In the genomic region with DNA sequence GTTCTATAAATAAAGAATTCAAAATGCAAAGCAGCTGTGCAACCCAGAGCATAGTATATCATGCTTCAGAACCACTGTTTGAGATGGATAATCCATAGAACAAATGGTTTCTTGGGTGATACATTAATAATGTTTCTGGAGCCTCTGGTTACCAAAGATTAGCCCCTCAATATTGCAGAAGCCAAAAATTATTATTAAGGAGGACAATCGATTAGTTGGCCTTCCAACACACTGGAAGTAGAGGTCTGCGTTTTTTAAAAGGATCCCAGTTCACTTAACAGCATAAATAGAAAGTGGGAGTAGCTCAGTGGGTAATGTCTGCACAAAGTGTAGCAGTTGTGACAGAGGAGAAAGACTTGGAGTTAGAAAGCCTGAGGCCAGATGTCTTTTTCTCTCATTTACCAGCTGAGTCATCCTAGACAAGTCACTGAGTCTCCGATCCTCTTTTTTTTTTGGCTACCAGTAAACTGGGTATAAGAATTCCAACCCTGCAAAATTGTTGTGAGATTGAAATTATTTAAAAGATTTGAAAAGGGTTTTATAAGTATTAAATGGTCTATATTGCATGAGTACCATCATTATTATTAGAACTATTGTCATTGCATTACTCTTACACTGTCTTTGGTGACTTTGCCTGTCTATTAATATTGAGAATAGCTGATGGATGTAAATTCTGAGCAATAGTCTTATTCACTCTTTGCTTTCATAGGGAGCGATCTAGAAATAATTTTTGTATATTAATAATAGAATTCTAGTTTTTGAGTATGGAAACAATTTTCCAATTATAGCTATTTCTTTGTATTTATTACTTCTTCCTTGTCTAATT, we compare ENCODE assay signal across 8 cellular contexts.
DNase-seq lines count a peak whose midpoint lies in the region; ATAC-seq and TF ChIP-seq lines count a peak whose summit lies in the region.

No MANE protein-coding gene starts in this region.

- no peak overlapping the region for H3K27ac ChIP-seq in CD4-positive, CD25-positive, alpha-beta regulatory T cell (ENCODE audit: insufficient read depth, low read length, poor library complexity, severe bottlenecking)
- H3K27ac ChIP-seq in brain microvascular endothelial cell (no peak overlapping the region), WERI-Rb-1 (no peak overlapping the region)

- H3K27me3 ChIP-seq in CD4-positive, CD25-positive, alpha-beta regulatory T cell (ENCODE audit: control insufficient read depth, insufficient read depth, low read length), result no peaks in the 10 kb centered on the region
- H3K27me3 ChIP-seq in brain microvascular endothelial cell (replicated peaks) (no peaks in the 10 kb centered on the region), WERI-Rb-1 (ENCODE audit: insufficient read depth, low read depth, severe bottlenecking) (no peaks in the 10 kb centered on the region)

- no peaks in the 10 kb centered on the region for H3K27me3 Mint-ChIP-seq in CD4-positive, CD25-positive, alpha-beta regulatory T cell
- no peaks in the 10 kb centered on the region for H3K27me3 Mint-ChIP-seq in nephron (ENCODE audit: low read depth)
- no peaks in the 10 kb centered on the region for H3K27me3 Mint-ChIP-seq in immature natural killer cell (ENCODE audit: low read depth in 3 of 3)

- H3K9me3 ChIP-seq in CD4-positive, CD25-positive, alpha-beta regulatory T cell (ENCODE audit: control insufficient read depth in 2 of 2, low read length in 2 of 2), result no peaks in the 10 kb centered on the region
- H3K9me3 ChIP-seq in WERI-Rb-1 (ENCODE audit: severe bottlenecking), result peaks cover 3% of the 10 kb centered on the region

- H3K4me3 Mint-ChIP-seq in CD4-positive, CD25-positive, alpha-beta regulatory T cell, result no peak overlapping the region
- H3K4me3 Mint-ChIP-seq in nephron, result peak overlapping the region in 1 of 3 experiments; percentile 19
- H3K4me3 Mint-ChIP-seq in immature natural killer cell, result no peak overlapping the region

- TF ChIP-seq POLR2A in erythroblast (IDR thresholded peaks at IDR 0.05; ENCODE audit: low read length), result no peak

- H3K4me1 ChIP-seq in CD4-positive, CD25-positive, alpha-beta regulatory T cell (ENCODE audit: control insufficient read depth, insufficient read depth, low read length, poor library complexity, severe bottlenecking), result peaks cover 7% of the 10 kb centered on the region

- peaks cover 27 to 70% (median 46%) of the 10 kb centered on the region in 4 donors for H3K4me1 Mint-ChIP-seq in CD4-positive, CD25-positive, alpha-beta regulatory T cell
- H3K4me1 Mint-ChIP-seq in nephron (peaks cover 54% of the 10 kb centered on the region), immature natural killer cell (peaks cover 13 to 31% of the 10 kb centered on the region in 2 donors)

- peaks cover 25% of the 10 kb centered on the region for H3K36me3 ChIP-seq in CD4-positive, CD25-positive, alpha-beta regulatory T cell (ENCODE audit: control insufficient read depth, insufficient read depth, low read length)
- no peaks in the 10 kb centered on the region for H3K36me3 ChIP-seq in brain microvascular endothelial cell (replicated peaks)
- no peaks in the 10 kb centered on the region for H3K36me3 ChIP-seq in WERI-Rb-1

- H3K4me3 ChIP-seq in CD4-positive, CD25-positive, alpha-beta regulatory T cell (ENCODE audit: low read depth, low read length), result no peak overlapping the region
- H3K4me3 ChIP-seq in brain microvascular endothelial cell (ENCODE audit: low read depth, low read length) (no peak overlapping the region), WERI-Rb-1 (ENCODE audit: low read depth, low read length) (no peak overlapping the region)

- ATAC-seq in CD4-positive, CD25-positive, alpha-beta regulatory T cell (ENCODE audit: low read depth in 2 of 2), result no peak
- ATAC-seq in GM21390 (IDR thresholded peaks at IDR 0.05; ENCODE audit: unreplicated experiment) (peak; percentile 92), HG03571 (IDR thresholded peaks at IDR 0.05; ENCODE audit: unreplicated experiment) (peak; percentile 67)

- no peak for DNase-seq in CD4-positive, CD25-positive, alpha-beta regulatory T cell
- DNase-seq in brain microvascular endothelial cell (peak; percentile 54), WERI-Rb-1 (no peak), erythroblast (lab: John Stamatoyannopoulos, UW) (no peak), immature natural killer cell (no peak)

- in situ Hi-C loops in brain microvascular endothelial cell (cut with HindIII; ENCODE audit: low pct_ligation_motif_present, low sequenced_read_pairs), result no loop called here

- peak overlapping the region in 2 of 3 donors; percentile 69 to 76 for H3K27ac Mint-ChIP-seq in CD4-positive, CD25-positive, alpha-beta regulatory T cell
- H3K27ac Mint-ChIP-seq in nephron (peak overlapping the region; percentile 84 to 93 (median 89)), immature natural killer cell (peak overlapping the region in 2 of 6 donors; percentile 3 to 77)

- no peak for TF ChIP-seq CTCF in brain microvascular endothelial cell (IDR thresholded peaks at IDR 0.05; ENCODE audit: low read depth, low read length, missing control alignments)
- TF ChIP-seq CTCF in nephron (IDR thresholded peaks at IDR 0.05; ENCODE audit: unreplicated experiment in 3 of 3), result no peak
- no peak for TF ChIP-seq CTCF in WERI-Rb-1 (IDR thresholded peaks at IDR 0.05; ENCODE audit: low read depth, low read length)

- H3K9me3 Mint-ChIP-seq in CD4-positive, CD25-positive, alpha-beta regulatory T cell, result peaks cover 0 to 5% (median 1%) of the 10 kb centered on the region in 7 donors
- peaks cover 3% of the 10 kb centered on the region for H3K9me3 Mint-ChIP-seq in nephron
- H3K9me3 Mint-ChIP-seq in immature natural killer cell, result no peaks in the 10 kb centered on the region

- peaks cover 44% of the 10 kb centered on the region for H3K36me3 Mint-ChIP-seq in CD4-positive, CD25-positive, alpha-beta regulatory T cell
- H3K36me3 Mint-ChIP-seq in nephron (ENCODE audit: low read depth), result peaks cover 26% of the 10 kb centered on the region
- peaks cover 3 to 11% (median 8%) of the 10 kb centered on the region in 3 donors for H3K36me3 Mint-ChIP-seq in immature natural killer cell

Comparison
In these comparisons a context has a peak if more than half of its experiments do, and no peak if none do; other contexts are left out.
1. ATAC-seq: peak in GM21390 (single experiment) and HG03571 (single experiment); none in CD4-positive, CD25-positive, alpha-beta regulatory T cell (0 of 2).